Comparison of ENCODE assay signal across 1 cellular context in the genomic region with DNA sequence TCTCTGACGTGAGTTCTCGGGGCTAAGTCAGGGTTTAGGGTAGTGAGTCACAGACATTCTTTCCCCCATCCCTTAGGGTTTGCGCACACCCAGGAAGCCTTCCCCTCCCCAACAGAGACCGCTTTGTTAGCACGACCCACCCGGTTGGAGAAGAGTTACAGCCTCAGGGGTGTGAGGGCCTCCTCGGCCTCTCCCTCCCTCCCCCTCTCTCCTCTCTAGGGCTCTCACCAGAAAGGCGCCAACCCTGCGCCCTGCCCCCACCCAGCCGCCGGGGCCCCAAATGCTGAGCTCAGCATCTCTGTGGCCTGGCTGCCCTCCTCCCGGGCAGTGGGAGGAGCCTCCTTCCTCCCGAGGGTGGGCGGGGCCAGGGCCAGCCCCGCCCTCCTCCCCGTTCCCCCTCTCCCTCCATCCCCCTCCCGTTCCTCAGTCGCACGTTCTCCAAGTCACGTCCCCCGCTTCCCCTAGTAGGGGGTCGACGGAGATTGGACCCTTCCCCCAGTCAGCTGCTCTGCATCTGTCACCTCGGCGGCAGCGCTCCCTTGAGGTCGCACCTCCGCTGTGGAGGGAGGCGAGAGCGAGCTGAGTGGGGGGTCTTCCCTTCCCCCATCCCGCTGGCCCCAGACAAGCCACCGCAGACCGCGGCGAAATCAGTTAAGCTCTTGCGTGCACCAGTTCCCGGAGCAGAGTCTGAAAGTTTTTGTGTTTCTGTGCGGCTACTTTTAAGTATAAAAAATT.
TF ChIP-seq lines count a peak whose summit lies in the region.

No MANE protein-coding gene starts in this region.

TF ChIP-seq in IMR-90, 13 proteins besides CTCF, POLR2A, EP300 and RAD21 (continued from another document):
- TF ChIP-seq, protein P1, sequence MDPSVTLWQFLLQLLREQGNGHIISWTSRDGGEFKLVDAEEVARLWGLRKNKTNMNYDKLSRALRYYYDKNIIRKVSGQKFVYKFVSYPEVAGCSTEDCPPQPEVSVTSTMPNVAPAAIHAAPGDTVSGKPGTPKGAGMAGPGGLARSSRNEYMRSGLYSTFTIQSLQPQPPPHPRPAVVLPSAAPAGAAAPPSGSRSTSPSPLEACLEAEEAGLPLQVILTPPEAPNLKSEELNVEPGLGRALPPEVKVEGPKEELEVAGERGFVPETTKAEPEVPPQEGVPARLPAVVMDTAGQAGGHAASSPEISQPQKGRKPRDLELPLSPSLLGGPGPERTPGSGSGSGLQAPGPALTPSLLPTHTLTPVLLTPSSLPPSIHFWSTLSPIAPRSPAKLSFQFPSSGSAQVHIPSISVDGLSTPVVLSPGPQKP (IDR thresholded peaks at IDR 0.05; ENCODE audit: borderline replicate concordance, low read depth, low read length), result no peak
- TF ChIP-seq MAZ (IDR thresholded peaks at IDR 0.05; ENCODE audit: borderline replicate concordance, low read depth, low read length), result peak; percentile 22; the same call in 1 of the 2 replicates
- TF ChIP-seq MAFK (IDR thresholded peaks at IDR 0.05; ENCODE audit: low read depth, low read length), result peak; percentile 97
- TF ChIP-seq RFX5 (IDR thresholded peaks at IDR 0.05; ENCODE audit: low read depth, low read length), result no peak
- TF ChIP-seq, protein P2, sequence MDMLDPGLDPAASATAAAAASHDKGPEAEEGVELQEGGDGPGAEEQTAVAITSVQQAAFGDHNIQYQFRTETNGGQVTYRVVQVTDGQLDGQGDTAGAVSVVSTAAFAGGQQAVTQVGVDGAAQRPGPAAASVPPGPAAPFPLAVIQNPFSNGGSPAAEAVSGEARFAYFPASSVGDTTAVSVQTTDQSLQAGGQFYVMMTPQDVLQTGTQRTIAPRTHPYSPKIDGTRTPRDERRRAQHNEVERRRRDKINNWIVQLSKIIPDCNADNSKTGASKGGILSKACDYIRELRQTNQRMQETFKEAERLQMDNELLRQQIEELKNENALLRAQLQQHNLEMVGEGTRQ (IDR thresholded peaks at IDR 0.05; ENCODE audit: low read depth, low read length), result no peak
- no peak for TF ChIP-seq CHD1 (IDR thresholded peaks at IDR 0.05; ENCODE audit: low read depth, low read length)
- no peak for TF ChIP-seq RCOR1 (IDR thresholded peaks at IDR 0.05; ENCODE audit: insufficient replicate concordance, low read length)
- TF ChIP-seq BHLHE40 (IDR thresholded peaks at IDR 0.05; ENCODE audit: low read depth, low read length), result no peak
- TF ChIP-seq NFE2L2 (IDR thresholded peaks at IDR 0.05; ENCODE audit: low read depth, low read length), result peak; percentile 1; the same call in 1 of the 2 replicates
- no peak for TF ChIP-seq MXI1 (IDR thresholded peaks at IDR 0.05; ENCODE audit: borderline replicate concordance, low read depth, low read length)
